Comparison of ENCODE assay signal across 8 cellular contexts in genomic region chr5:69415584-69415958, GRCh38. TPM values are rescaled to one million over a fixed set of nuclear protein-coding genes. Genes with fewer than 3 reads are reported as not detected.
A peak's percentile ranks its signal among the peaks of the same experiment; 100 is the strongest.
DNase-seq lines count a peak whose midpoint lies in the region; ATAC-seq, FAIRE-seq and TF ChIP-seq lines count a peak whose summit lies in the region.

No MANE protein-coding gene starts in this region.

- TF ChIP-seq CTCF in AG09309 (IDR thresholded peaks at IDR 0.05; ENCODE audit: control insufficient read depth, insufficient read depth, low read depth, low read length, missing control alignments) (no peak), bronchial epithelial cell (IDR thresholded peaks at IDR 0.05; ENCODE audit: insufficient read depth, low read length, severe bottlenecking) (no peak)

- H4K8ac ChIP-seq in mesendoderm (ENCODE audit: low read depth, low read length) = no peak overlapping the region

- no peak overlapping the region for H2BK120ac ChIP-seq in mesendoderm (ENCODE audit: low read depth, low read length)

- peaks cover 1% of the 10 kb centered on the region for H3K79me1 ChIP-seq in mesendoderm (ENCODE audit: low read length)

- H4K5ac ChIP-seq in mesendoderm (ENCODE audit: low read length) = no peak overlapping the region

- H3K4me1 ChIP-seq in mesendoderm (ENCODE audit: control insufficient read depth, low read depth, low read length) = peaks cover 2% of the 10 kb centered on the region

- H2BK5ac ChIP-seq in mesendoderm (ENCODE audit: low read length) = peak overlapping the region; percentile 19

- peak overlapping the region; percentile 17 for H3K18ac ChIP-seq in mesendoderm (ENCODE audit: low read length)

- H3K27ac ChIP-seq in mesendoderm (ENCODE audit: low read depth, low read length) = peak overlapping the region; percentile 71

- H3K4me3 ChIP-seq in AG09309 (ENCODE audit: control insufficient read depth, low read depth, low read length) = peak overlapping the region; percentile 51
- peak overlapping the region; percentile 69 for H3K4me3 ChIP-seq in bronchial epithelial cell (ENCODE audit: low read depth, low read length)
- peak overlapping the region; percentile 89 for H3K4me3 ChIP-seq in mesendoderm (ENCODE audit: low read length)

- ATAC-seq in HG02642 (IDR thresholded peaks at IDR 0.05; ENCODE audit: poor library complexity, unreplicated experiment) (peak; percentile 5), HG02884 (IDR thresholded peaks at IDR 0.05; ENCODE audit: unreplicated experiment) (no peak)

- peak overlapping the region; percentile 90 for H3K56ac ChIP-seq in mesendoderm (ENCODE audit: low read length)

- no peak overlapping the region for H2AK5ac ChIP-seq in mesendoderm (ENCODE audit: low read length)

- H3K79me2 ChIP-seq in mesendoderm (ENCODE audit: control insufficient read depth, insufficient read depth, low read length) = peaks cover 3% of the 10 kb centered on the region

- DNase-seq in AG09309 (ENCODE audit: low read depth) (no peak), bronchial epithelial cell (ENCODE audit: low read depth) (peak; percentile 18), mesendoderm (peak; percentile 53), NAMALWA (ENCODE audit: low spot score) (no peak), H4 (ENCODE audit: low spot score) (no peak)
- no peak for DNase-seq in activated CD4-positive, alpha-beta T cell treated with anti-CD3 and anti-CD28 coated beads, Interleukin-2, amount 50 U/mL, for 1 hour

- H3K9ac ChIP-seq in mesendoderm (ENCODE audit: low read length) = peak overlapping the region; percentile 89

- no peaks in the 10 kb centered on the region for H3K27me3 ChIP-seq in bronchial epithelial cell (ENCODE audit: control insufficient read depth, insufficient read depth, low read length)
- H3K27me3 ChIP-seq in mesendoderm (ENCODE audit: insufficient read depth, low read length, poor library complexity) = no peaks in the 10 kb centered on the region

- H2BK15ac ChIP-seq in mesendoderm (replicated peaks; ENCODE audit: low read depth) = no peak overlapping the region

- no peak for FAIRE-seq in bronchial epithelial cell (lab: Jason Lieb, UNC)

- WGBS in mesendoderm (ENCODE audit: extremely low coverage, insufficient coverage, low lambda C conversion rate) = no CpG with 5 or more reads among the region's 18 CpGs

- peak overlapping the region; percentile 74 for H3K4ac ChIP-seq in mesendoderm (ENCODE audit: low read depth, low read length)

- peak overlapping the region; percentile 70 for H3K23ac ChIP-seq in mesendoderm (ENCODE audit: low read length)

- H3K36me3 ChIP-seq in bronchial epithelial cell (ENCODE audit: control insufficient read depth, insufficient read depth, low read length) (peaks cover 7% of the 10 kb centered on the region), mesendoderm (ENCODE audit: control insufficient read depth, insufficient read depth, low read length) (peaks cover 6% of the 10 kb centered on the region)

- H3K4me2 ChIP-seq in mesendoderm (ENCODE audit: low read length) = peak overlapping the region; percentile 79

RNA-seq across cellular contexts. Expression of gene MARVELD2, which starts 0.7 kb away (rescaled TPM):
- 19.5 and 28.7 TPM in 2 replicates for total RNA-seq in bronchial epithelial cell
- 14.7 TPM for polyA plus RNA-seq in mesendoderm (2013, experiment 1 of 2)
- polyA plus RNA-seq in mesendoderm (2013, experiment 2 of 2) = 15.2 TPM
- 0.08 and 0.12 TPM in 2 replicates for total RNA-seq in H4 (2014; rRNA removed; shearing (Covaris generic))

RNA-seq across cellular contexts. Expression of gene RAD17, which starts 46.0 kb away (rescaled TPM):
- 17.6 and 23.2 TPM in 2 replicates for total RNA-seq in bronchial epithelial cell
- 23.9 TPM for polyA plus RNA-seq in mesendoderm (2013, experiment 1 of 2)
- 24.0 TPM for polyA plus RNA-seq in mesendoderm (2013, experiment 2 of 2)
- 14.8 and 17.6 TPM in 2 replicates for total RNA-seq in H4 (2014; rRNA removed; shearing (Covaris generic))

RNA-seq across cellular contexts. Expression of gene AK6, which starts 46.3 kb away (rescaled TPM):
- 32.6 and 50.2 TPM in 2 replicates for total RNA-seq in bronchial epithelial cell
- polyA plus RNA-seq in mesendoderm (2013, experiment 1 of 2) = 86.3 TPM
- 88.1 TPM for polyA plus RNA-seq in mesendoderm (2013, experiment 2 of 2)
- total RNA-seq in H4 (2014; rRNA removed; shearing (Covaris generic)) = 27.3 and 37.3 TPM in 2 replicates

RNA-seq across cellular contexts. Expression of gene TAF9, which starts 46.3 kb away (rescaled TPM):
- total RNA-seq in bronchial epithelial cell = 66.9 and 150 TPM in 2 replicates
- 97.1 TPM for polyA plus RNA-seq in mesendoderm (2013, experiment 1 of 2)
- polyA plus RNA-seq in mesendoderm (2013, experiment 2 of 2) = 96.1 TPM
- 149 and 164 TPM in 2 replicates for total RNA-seq in H4 (2014; rRNA removed; shearing (Covaris generic))

Comparison
In these comparisons a context has a peak if more than half of its experiments do, and no peak if none do; other contexts are left out.
1. DNase-seq: peak in bronchial epithelial cell (single experiment) and mesendoderm (single experiment); none in AG09309 (single experiment), activated CD4-positive, alpha-beta T cell treated with anti-CD3 and anti-CD28 coated beads, Interleukin-2, amount 50 U/mL, for 1 hour (single experiment), NAMALWA (single experiment) and H4 (single experiment).
2. RNA of gene MARVELD2, which starts 0.7 kb away (total RNA-seq): 19.5 to 28.7 TPM in bronchial epithelial cell; 0.08 to 0.12 TPM in H4; every median in the first group is over 10 times any median in the second.
3. Peak in every context shown above with its lines, with median percentiles within 50 percentile points of each other: H3K4me3 ChIP-seq.